In genomic region chr11:114209904-114210303, GRCh38 we compare ENCODE assay signal across 16 cellular contexts.
DNase-seq lines count a peak whose midpoint lies in the region; ATAC-seq and TF ChIP-seq lines count a peak whose summit lies in the region.
"Had no signal": no experiment of that assay in that cellular context is flagged by ENCODE, and none has a peak within 500 bp of the region (broad histone marks: within the 10 kb centered on the region; RNA-seq: fewer than 3 reads in every experiment).

No MANE protein-coding gene starts in this region.

- H3K27me3 Mint-ChIP-seq in activated naive CD8-positive, alpha-beta T cell treated with anti-CD3 and anti-CD28 coated beads, Interleukin-2, amount 10 ng/mL, durations not matched to agents 7 days and 5 days: no peaks in the 10 kb centered on the region
- no peaks in the 10 kb centered on the region for H3K27me3 Mint-ChIP-seq in activated naive CD8-positive, alpha-beta T cell treated with anti-CD3 and anti-CD28 coated beads for 36 hours
- H3K27me3 Mint-ChIP-seq: stimulated activated naive CD8-positive, alpha-beta T cell treated with anti-CD3 and anti-CD28 coated beads, Interleukin-15, Interleukin-2, amounts not matched to agents 100 ng/mL and 50 ng/mL, for 24 hours had no signal

- intact Hi-C loops in mucosa of descending colon (cut with DNase I, micrococcal nuclease): no loop called here
- intact Hi-C loops in upper lobe of right lung (cut with DNase I): loop anchor here (10.0 kb wide), 1 partner anchor 45 kb away; no protein-coding TSS in a partner anchor

- H3K36me3 ChIP-seq in duodenal mucosa (ENCODE audit: control insufficient read depth in 1 of 2, insufficient read depth in 2 of 2, low read length in 2 of 2) (no peaks in the 10 kb centered on the region), mucosa of descending colon (ENCODE audit: low read depth) (no peaks in the 10 kb centered on the region), upper lobe of right lung (peaks cover 74% of the 10 kb centered on the region), MG63 (no peaks in the 10 kb centered on the region)

- no peak overlapping the region for H3K4me3 Mint-ChIP-seq in activated naive CD8-positive, alpha-beta T cell treated with anti-CD3 and anti-CD28 coated beads, Interleukin-2, amount 10 ng/mL, durations not matched to agents 7 days and 5 days
- no peak overlapping the region for H3K4me3 Mint-ChIP-seq in activated naive CD8-positive, alpha-beta T cell treated with anti-CD3 and anti-CD28 coated beads for 36 hours
- H3K4me3 Mint-ChIP-seq: activated naive CD4-positive, alpha-beta T cell treated with anti-CD3 and anti-CD28 coated beads for 36 hours; stimulated activated naive CD8-positive, alpha-beta T cell treated with anti-CD3 and anti-CD28 coated beads, Interleukin-15, Interleukin-2, amounts not matched to agents 100 ng/mL and 50 ng/mL, for 24 hours; T-helper 1 cell treated with Interleukin-12 subunit alpha and Interleukin-12 subunit beta and Interleukin-4 antibody, amounts not matched to agents 30 μg/mL and 1 μg/mL, for 36 hours had no signal

- H3K27ac ChIP-seq in duodenal mucosa (ENCODE audit: low read depth, low read length): peak overlapping the region; percentile 2
- H3K27ac ChIP-seq in upper lobe of right lung: no peak overlapping the region

- peaks cover 43% of the 10 kb centered on the region for H3K4me1 Mint-ChIP-seq in activated naive CD8-positive, alpha-beta T cell treated with anti-CD3 and anti-CD28 coated beads, Interleukin-2, amount 10 ng/mL, durations not matched to agents 7 days and 5 days
- peaks cover 14% of the 10 kb centered on the region for H3K4me1 Mint-ChIP-seq in activated naive CD8-positive, alpha-beta T cell treated with anti-CD3 and anti-CD28 coated beads for 36 hours

- H3K9ac ChIP-seq in duodenal mucosa (ENCODE audit: low read depth in 1 of 2, low read length in 2 of 2): peak overlapping the region in 1 of 2 donors; percentile 26

- DNase-seq in activated naive CD8-positive, alpha-beta T cell treated with anti-CD3 and anti-CD28 coated beads, Interleukin-2, amount 10 ng/mL, durations not matched to agents 7 days and 5 days: no peak
- no peak for DNase-seq in activated naive CD8-positive, alpha-beta T cell treated with anti-CD3 and anti-CD28 coated beads for 36 hours
- DNase-seq in mucosa of descending colon (peak in 1 of 3 donors; percentile 19), upper lobe of right lung (no peak), MG63 (no peak), SIG-M5 treated with dmso at 0.1 percent for 504 hours (lab: John Stamatoyannopoulos, UW; ENCODE audit: unreplicated experiment) (no peak)
- DNase-seq: activated naive CD4-positive, alpha-beta T cell treated with anti-CD3 and anti-CD28 coated beads for 36 hours; head of caudate nucleus; islet precursor cell; NCI-H1417 had no signal

- POLR2A ChIA-PET in activated naive CD8-positive, alpha-beta T cell treated with anti-CD3 and anti-CD28 coated beads, Interleukin-2, amount 10 ng/mL, durations not matched to agents 7 days and 5 days (lab: Charles Lee): no interaction called here

- H3K9me3 Mint-ChIP-seq in activated naive CD8-positive, alpha-beta T cell treated with anti-CD3 and anti-CD28 coated beads, Interleukin-2, amount 10 ng/mL, durations not matched to agents 7 days and 5 days: no peaks in the 10 kb centered on the region
- H3K9me3 Mint-ChIP-seq in activated naive CD8-positive, alpha-beta T cell treated with anti-CD3 and anti-CD28 coated beads for 36 hours: no peaks in the 10 kb centered on the region
- H3K9me3 Mint-ChIP-seq: activated naive CD4-positive, alpha-beta T cell treated with anti-CD3 and anti-CD28 coated beads for 36 hours; stimulated activated naive CD8-positive, alpha-beta T cell treated with anti-CD3 and anti-CD28 coated beads, Interleukin-15, Interleukin-2, amounts not matched to agents 100 ng/mL and 50 ng/mL, for 24 hours; T-helper 1 cell treated with Interleukin-12 subunit alpha and Interleukin-12 subunit beta and Interleukin-4 antibody, amounts not matched to agents 30 μg/mL and 1 μg/mL, for 36 hours had no signal

- H3K36me3 Mint-ChIP-seq in activated naive CD8-positive, alpha-beta T cell treated with anti-CD3 and anti-CD28 coated beads, Interleukin-2, amount 10 ng/mL, durations not matched to agents 7 days and 5 days: peaks cover 14% of the 10 kb centered on the region
- no peaks in the 10 kb centered on the region for H3K36me3 Mint-ChIP-seq in activated naive CD8-positive, alpha-beta T cell treated with anti-CD3 and anti-CD28 coated beads for 36 hours

- H3K9me3 ChIP-seq in duodenal mucosa (ENCODE audit: control insufficient read depth in 1 of 2, low read length in 2 of 2) (no peaks in the 10 kb centered on the region), mucosa of descending colon (no peaks in the 10 kb centered on the region), upper lobe of right lung (no peaks in the 10 kb centered on the region), MG63 (no peaks in the 10 kb centered on the region)

- H3K4me3 ChIP-seq in duodenal mucosa (ENCODE audit: low read depth in 1 of 2, low read length in 2 of 2) (peak overlapping the region in 1 of 2 donors; percentile 11), mucosa of descending colon (no peak overlapping the region), upper lobe of right lung (no peak overlapping the region), MG63 (no peak overlapping the region)

- peaks cover 6 to 15% of the 10 kb centered on the region in 2 donors for H3K4me1 ChIP-seq in duodenal mucosa (ENCODE audit: control insufficient read depth in 1 of 2, insufficient read depth in 2 of 2, low read length in 2 of 2)
- H3K4me1 ChIP-seq in mucosa of descending colon (ENCODE audit: low read depth): no peaks in the 10 kb centered on the region
- H3K4me1 ChIP-seq in upper lobe of right lung: peaks cover 18% of the 10 kb centered on the region

- no peaks in the 10 kb centered on the region for H3K27me3 ChIP-seq in duodenal mucosa (ENCODE audit: control insufficient read depth in 1 of 2, insufficient read depth in 2 of 2, low read length in 2 of 2)
- H3K27me3 ChIP-seq in upper lobe of right lung: no peaks in the 10 kb centered on the region
- no peaks in the 10 kb centered on the region for H3K27me3 ChIP-seq in MG63

- peak overlapping the region; percentile 56 for H3K27ac Mint-ChIP-seq in activated naive CD8-positive, alpha-beta T cell treated with anti-CD3 and anti-CD28 coated beads, Interleukin-2, amount 10 ng/mL, durations not matched to agents 7 days and 5 days
- H3K27ac Mint-ChIP-seq in activated naive CD8-positive, alpha-beta T cell treated with anti-CD3 and anti-CD28 coated beads for 36 hours: no peak overlapping the region
- H3K27ac Mint-ChIP-seq: activated naive CD4-positive, alpha-beta T cell treated with anti-CD3 and anti-CD28 coated beads for 36 hours; stimulated activated naive CD8-positive, alpha-beta T cell treated with anti-CD3 and anti-CD28 coated beads, Interleukin-15, Interleukin-2, amounts not matched to agents 100 ng/mL and 50 ng/mL, for 24 hours; T-helper 1 cell treated with Interleukin-12 subunit alpha and Interleukin-12 subunit beta and Interleukin-4 antibody, amounts not matched to agents 30 μg/mL and 1 μg/mL, for 36 hours had no signal

- no peak for ATAC-seq in activated naive CD8-positive, alpha-beta T cell treated with anti-CD3 and anti-CD28 coated beads, Interleukin-2, amount 10 ng/mL, durations not matched to agents 7 days and 5 days (ENCODE audit: low read depth)
- ATAC-seq in mucosa of descending colon (peak; percentile 65), upper lobe of right lung (peak; percentile 63), GM21825 (IDR thresholded peaks at IDR 0.05; ENCODE audit: unreplicated experiment) (no peak)
- ATAC-seq: activated CD4-positive, CD25-positive, alpha-beta regulatory T cell treated with anti-CD3 and anti-CD28 coated beads, Interleukin-2, amount 50 U/mL, for 24 hours; Right ventricle myocardium inferior had no signal

- TF ChIP-seq CTCF in mucosa of descending colon (IDR thresholded peaks at IDR 0.05) (no peak), upper lobe of right lung (IDR thresholded peaks at IDR 0.05) (no peak)

Comparison
In these comparisons a context has a peak if more than half of its experiments do, and no peak if none do; other contexts are left out.
1. ATAC-seq: peak in mucosa of descending colon (single experiment) and upper lobe of right lung (single experiment); none in activated naive CD8-positive, alpha-beta T cell treated with anti-CD3 and anti-CD28 coated beads, Interleukin-2, amount 10 ng/mL, durations not matched to agents 7 days and 5 days (single experiment) and GM21825 (single experiment).